Comparison of ENCODE assay signal across 11 cellular contexts in the genomic region with DNA sequence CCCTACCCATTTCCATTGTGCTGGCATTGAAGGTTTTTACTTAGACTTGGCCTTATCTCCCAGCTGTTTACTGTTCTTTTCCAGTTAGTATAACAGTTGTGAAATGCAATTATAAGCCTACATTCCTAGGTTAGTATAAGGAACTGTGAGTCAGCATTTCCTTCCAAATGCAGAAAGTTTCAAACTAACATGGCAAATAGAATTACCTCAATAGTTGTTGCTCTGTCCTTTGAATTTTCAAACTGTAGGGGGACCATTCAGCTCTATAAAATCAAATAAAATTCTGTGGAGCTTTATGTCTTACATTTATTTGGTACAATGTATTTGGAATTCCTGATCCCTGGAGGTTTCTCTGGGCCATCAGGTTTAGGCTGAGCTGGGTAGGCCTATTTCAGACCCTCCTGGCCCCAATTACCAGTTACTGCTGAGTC. TPM values are rescaled to one million over a fixed set of nuclear protein-coding genes. Genes with fewer than 3 reads are reported as not detected.
DNase-seq lines count a peak whose midpoint lies in the region; ATAC-seq and TF ChIP-seq lines count a peak whose summit lies in the region.
"Had no signal": no experiment of that assay in that cellular context is flagged by ENCODE, and none has a peak within 500 bp of the region (broad histone marks: within the 10 kb centered on the region; RNA-seq: fewer than 3 reads in every experiment).

No MANE protein-coding gene starts in this region.

- POLR2A ChIA-PET in PC-9 (lab: Charles Lee; ENCODE audit: unreplicated experiment), result interaction anchor here (0.6 kb wide), 2 partner anchors 22 to 1607 kb away, joined by 3 to 12 read pairs; no protein-coding TSS in a partner anchor

- H3K4me2 ChIP-seq in PC-9, result peak overlapping the region; percentile 57

- H4K20me1 ChIP-seq in PC-9 (ENCODE audit: insufficient read depth), result no peaks in the 10 kb centered on the region

- no peak overlapping the region for H3K4me3 Mint-ChIP-seq in stimulated activated naive CD8-positive, alpha-beta T cell treated with anti-CD3 and anti-CD28 coated beads, Interleukin-15, amount 100 ng/mL, for 72 hours
- H3K4me3 Mint-ChIP-seq: neural crest cell had no signal

- H3K27ac Mint-ChIP-seq in stimulated activated naive CD8-positive, alpha-beta T cell treated with anti-CD3 and anti-CD28 coated beads, Interleukin-15, amount 100 ng/mL, for 72 hours, result no peak overlapping the region

- DNase-seq in EL (peak; percentile 70), PC-9 (peak in 1 of 2 experiments; percentile 85), erythroblast (lab: John Stamatoyannopoulos, UW) (peak; percentile 14 to 22), omental fat pad (ENCODE audit: low spot score) (no peak), NCI-H524 (lab: John Stamatoyannopoulos, UW) (no peak), retina (no peak), ecto neural progenitor cell (ENCODE audit: low spot score) (no peak)
- no peak for DNase-seq in stimulated activated naive CD8-positive, alpha-beta T cell treated with anti-CD3 and anti-CD28 coated beads, Interleukin-15, amount 100 ng/mL, for 72 hours
- DNase-seq: activated T-cell treated with anti-CD3 and anti-CD28 coated beads for 4 hours had no signal

- TF ChIP-seq POLR2A in erythroblast (IDR thresholded peaks at IDR 0.05; ENCODE audit: low read length), result no peak

- peaks cover 19% of the 10 kb centered on the region for H3F3A ChIP-seq in PC-9 (ENCODE audit: insufficient read depth, low read depth)

- H3K27ac ChIP-seq in PC-9, result peak overlapping the region; percentile 91

- no peaks in the 10 kb centered on the region for H3K9me2 ChIP-seq in PC-9 (ENCODE audit: insufficient read depth)

- no peaks in the 10 kb centered on the region for H3K9me3 Mint-ChIP-seq in stimulated activated naive CD8-positive, alpha-beta T cell treated with anti-CD3 and anti-CD28 coated beads, Interleukin-15, amount 100 ng/mL, for 72 hours
- H3K9me3 Mint-ChIP-seq: IgD-negative memory B cell, neural crest cell had no signal

- H3K9me3 ChIP-seq in PC-9 (ENCODE audit: insufficient read depth, low read depth), result no peaks in the 10 kb centered on the region; the same call in 1 of the 2 replicates

- H3K79me2 ChIP-seq in PC-9 (ENCODE audit: low read depth), result peaks cover 84% of the 10 kb centered on the region

- peaks cover 39% of the 10 kb centered on the region for H3K4me1 ChIP-seq in PC-9 (replicated peaks; ENCODE audit: insufficient read depth)

- peaks cover 6% of the 10 kb centered on the region for H3K27me3 Mint-ChIP-seq in stimulated activated naive CD8-positive, alpha-beta T cell treated with anti-CD3 and anti-CD28 coated beads, Interleukin-15, amount 100 ng/mL, for 72 hours
- H3K27me3 Mint-ChIP-seq: IgD-negative memory B cell had no signal

- peaks cover 17% of the 10 kb centered on the region; the same call in 1 of the 2 replicates for H3K36me3 ChIP-seq in PC-9 (ENCODE audit: low read depth)

- intact Hi-C loops in PC-9 (cut with micrococcal nuclease; ENCODE audit: unreplicated experiment), result no loop called here

- no peaks in the 10 kb centered on the region for H3K27me3 ChIP-seq in PC-9 (ENCODE audit: insufficient read depth, low read depth)

- BruUV-seq in PC-9 (replicated peaks; lab: Mats Ljungman, UMichigan), result no TSS peak

- TF ChIP-seq CTCF in PC-9 (conservative IDR thresholded peaks at IDR 0.05) (no peak), omental fat pad (IDR thresholded peaks at IDR 0.05) (no peak)

- H3K4me3 ChIP-seq in PC-9, result 0 out of 2 replicates have a peak overlapping the region, but pooled peaks have one; percentile 1

- CTCF ChIA-PET in PC-9 (lab: Charles Lee), result no interaction called here

- ATAC-seq in omental fat pad (ENCODE audit: low FRiP score), result peak; percentile 87
- ATAC-seq in stimulated activated naive CD8-positive, alpha-beta T cell treated with anti-CD3 and anti-CD28 coated beads, Interleukin-15, amount 100 ng/mL, for 72 hours, result no peak

- H3K4me1 Mint-ChIP-seq in stimulated activated naive CD8-positive, alpha-beta T cell treated with anti-CD3 and anti-CD28 coated beads, Interleukin-15, amount 100 ng/mL, for 72 hours, result no peaks in the 10 kb centered on the region
- H3K4me1 Mint-ChIP-seq: neural crest cell had no signal

- no peak overlapping the region for H2AFZ ChIP-seq in PC-9

RNA-seq across cellular contexts. Expression of a gene that starts 47.2 kb away (rescaled TPM):
- 62.5 and 77.5 TPM in 2 replicates for total RNA-seq in PC-9 (2021)
- 10 to 100 TPM in 3 of 4 donors, 1 to 10 TPM in 1; 8.2 to 16.5 (median 15.4) TPM for total RNA-seq in omental fat pad

Comparison
In these comparisons a context has a peak if more than half of its experiments do, and no peak if none do; other contexts are left out.
1. DNase-seq: peak in EL (single experiment) and erythroblast (2 of 2); none in omental fat pad (single experiment), stimulated activated naive CD8-positive, alpha-beta T cell treated with anti-CD3 and anti-CD28 coated beads, Interleukin-15, amount 100 ng/mL, for 72 hours (0 of 2), NCI-H524 (0 of 2), retina (single experiment) and ecto neural progenitor cell (single experiment).